ENCODE assay signal across 1 cellular context in the genomic region with DNA sequence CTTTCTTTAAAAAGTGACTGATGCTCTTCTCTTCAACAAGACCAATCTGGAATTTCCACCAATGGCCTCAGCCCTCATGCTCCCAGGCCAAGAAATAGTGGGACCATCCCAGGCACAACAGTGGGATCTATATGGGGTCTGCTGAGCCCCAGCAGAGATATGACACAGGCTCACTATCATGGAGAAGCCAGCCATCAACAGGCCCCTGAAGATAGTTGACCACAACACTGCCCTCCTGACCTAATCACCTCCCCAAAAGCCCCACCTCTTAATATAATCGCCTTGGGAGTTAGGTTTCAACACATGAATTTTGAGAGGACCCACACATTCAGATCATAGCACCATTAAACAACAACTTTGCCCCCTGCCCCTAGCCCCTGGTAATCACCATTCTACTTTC.
TF ChIP-seq lines count a peak whose summit lies in the region.

No MANE protein-coding gene starts in this region.

TF ChIP-seq in K562, 482 proteins besides CTCF, POLR2A, EP300 and RAD21 (continued from another document and continues in another):
- TF ChIP-seq ZNF146 (CRISPR knock-in tag; IDR thresholded peaks at IDR 0.05; ENCODE audit: unreplicated experiment): no peak
- no peak for TF ChIP-seq HNRNPH1 (optimal IDR thresholded peaks at IDR 0.05; ENCODE audit: low read depth, low read length)
- TF ChIP-seq ZNF507 (tag; conservative IDR thresholded peaks at IDR 0.05): no peak
- TF ChIP-seq, protein P1, sequence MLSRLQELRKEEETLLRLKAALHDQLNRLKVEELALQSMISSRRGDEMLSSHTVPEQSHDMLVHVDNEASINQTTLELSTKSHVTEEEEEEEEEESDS (CRISPR knock-in tag; IDR thresholded peaks at IDR 0.05): no peak
- no peak for TF ChIP-seq GMEB1 (CRISPR knock-in tag; IDR thresholded peaks at IDR 0.05)
- TF ChIP-seq PML (IDR thresholded peaks at IDR 0.05; ENCODE audit: low read length): peak; percentile 94
- no peak for TF ChIP-seq HINFP (tag; conservative IDR thresholded peaks at IDR 0.05; ENCODE audit: low read depth)
- TF ChIP-seq RERE (CRISPR knock-in tag; IDR thresholded peaks at IDR 0.05; ENCODE audit: borderline replicate concordance): no peak
- TF ChIP-seq ZNF311 (CRISPR knock-in tag; IDR thresholded peaks at IDR 0.05): no peak
- peak; percentile 27; the same call in 1 of the 2 replicates for TF ChIP-seq ATF7 (IDR thresholded peaks at IDR 0.05)
- peak; percentile 95 for TF ChIP-seq TAL1 (IDR thresholded peaks at IDR 0.05)
- peak; percentile 87 for TF ChIP-seq MTA2 (IDR thresholded peaks at IDR 0.05; ENCODE audit: low read depth)
- peak; percentile 84 for TF ChIP-seq ZBTB7A (IDR thresholded peaks at IDR 0.05; ENCODE audit: borderline replicate concordance, control insufficient read depth, low read depth, low read length)
- TF ChIP-seq, protein P2, sequence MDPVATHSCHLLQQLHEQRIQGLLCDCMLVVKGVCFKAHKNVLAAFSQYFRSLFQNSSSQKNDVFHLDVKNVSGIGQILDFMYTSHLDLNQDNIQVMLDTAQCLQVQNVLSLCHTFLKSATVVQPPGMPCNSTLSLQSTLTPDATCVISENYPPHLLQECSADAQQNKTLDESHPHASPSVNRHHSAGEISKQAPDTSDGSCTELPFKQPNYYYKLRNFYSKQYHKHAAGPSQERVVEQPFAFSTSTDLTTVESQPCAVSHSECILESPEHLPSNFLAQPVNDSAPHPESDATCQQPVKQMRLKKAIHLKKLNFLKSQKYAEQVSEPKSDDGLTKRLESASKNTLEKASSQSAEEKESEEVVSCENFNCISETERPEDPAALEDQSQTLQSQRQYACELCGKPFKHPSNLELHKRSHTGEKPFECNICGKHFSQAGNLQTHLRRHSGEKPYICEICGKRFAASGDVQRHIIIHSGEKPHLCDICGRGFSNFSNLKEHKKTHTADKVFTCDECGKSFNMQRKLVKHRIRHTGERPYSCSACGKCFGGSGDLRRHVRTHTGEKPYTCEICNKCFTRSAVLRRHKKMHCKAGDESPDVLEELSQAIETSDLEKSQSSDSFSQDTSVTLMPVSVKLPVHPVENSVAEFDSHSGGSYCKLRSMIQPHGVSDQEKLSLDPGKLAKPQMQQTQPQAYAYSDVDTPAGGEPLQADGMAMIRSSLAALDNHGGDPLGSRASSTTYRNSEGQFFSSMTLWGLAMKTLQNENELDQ (CRISPR knock-in tag; IDR thresholded peaks at IDR 0.05; ENCODE audit: borderline replicate concordance): no peak
- no peak for TF ChIP-seq BMI1 (IDR thresholded peaks at IDR 0.05; ENCODE audit: low read length)
- TF ChIP-seq HEY1 (CRISPR knock-in tag; IDR thresholded peaks at IDR 0.05; ENCODE audit: borderline replicate concordance): no peak
- peak; percentile 72; the same call in 1 of the 2 replicates for TF ChIP-seq STAT5A (IDR thresholded peaks at IDR 0.05; ENCODE audit: borderline replicate concordance, low read length)
- peak; percentile 92 for TF ChIP-seq CCNT2 (IDR thresholded peaks at IDR 0.05; ENCODE audit: borderline replicate concordance, extremely low read depth, insufficient read length, low read depth, low read length)
- TF ChIP-seq BHLHE40 (IDR thresholded peaks at IDR 0.05; ENCODE audit: low read length): peak; percentile 28; the same call in 1 of the 2 replicates
- no peak for TF ChIP-seq CTBP1 (IDR thresholded peaks at IDR 0.05; ENCODE audit: borderline replicate concordance)
- TF ChIP-seq RBFOX2 (IDR thresholded peaks at IDR 0.05; ENCODE audit: low read depth, low read length): no peak
- TF ChIP-seq TAF15 (IDR thresholded peaks at IDR 0.05; ENCODE audit: low read depth, low read length): no peak
- peak; percentile 38; the same call in 1 of the 2 replicates for TF ChIP-seq NCOA1 (IDR thresholded peaks at IDR 0.05; ENCODE audit: low read depth)
- no peak for TF ChIP-seq MAFG (tag; conservative IDR thresholded peaks at IDR 0.05)
- peak; percentile 92 to 93 for TF ChIP-seq RCOR1 (IDR thresholded peaks at IDR 0.05; ENCODE audit: borderline replicate concordance in 1 of 2, low read depth in 2 of 2, low read length in 2 of 2)
- no peak for TF ChIP-seq ZKSCAN8 (CRISPR knock-in tag; IDR thresholded peaks at IDR 0.05)
- TF ChIP-seq, protein P3, sequence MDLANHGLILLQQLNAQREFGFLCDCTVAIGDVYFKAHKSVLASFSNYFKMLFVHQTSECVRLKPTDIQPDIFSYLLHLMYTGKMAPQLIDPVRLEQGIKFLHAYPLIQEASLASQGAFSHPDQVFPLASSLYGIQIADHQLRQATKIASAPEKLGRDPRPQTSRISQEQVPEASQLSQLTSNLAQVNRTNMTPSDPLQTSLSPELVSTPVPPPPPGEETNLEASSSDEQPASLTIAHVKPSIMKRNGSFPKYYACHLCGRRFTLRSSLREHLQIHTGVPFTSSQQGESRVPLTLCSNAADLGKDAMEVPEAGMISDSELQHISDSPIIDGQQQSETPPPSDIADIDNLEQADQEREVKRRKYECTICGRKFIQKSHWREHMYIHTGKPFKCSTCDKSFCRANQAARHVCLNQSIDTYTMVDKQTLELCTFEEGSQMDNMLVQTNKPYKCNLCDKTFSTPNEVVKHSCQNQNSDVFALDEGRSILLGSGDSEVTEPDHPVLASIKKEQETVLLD (IDR thresholded peaks at IDR 0.05): no peak
- TF ChIP-seq CBFA2T3 (IDR thresholded peaks at IDR 0.05): peak; percentile 96
- no peak for TF ChIP-seq ZNF75A (CRISPR knock-in tag; IDR thresholded peaks at IDR 0.05)
- TF ChIP-seq ZNF76 (CRISPR knock-in tag; IDR thresholded peaks at IDR 0.05; ENCODE audit: borderline replicate concordance): no peak
- TF ChIP-seq HMGN3 (IDR thresholded peaks at IDR 0.05; ENCODE audit: borderline replicate concordance, extremely low read depth, insufficient read length, low read depth, low read length): peak; percentile 45
- TF ChIP-seq JUND (IDR thresholded peaks at IDR 0.05; ENCODE audit: borderline replicate concordance, low read depth, low read length): peak; percentile 68; the same call in 1 of the 2 replicates
- TF ChIP-seq JUND (tag; IDR thresholded peaks at IDR 0.05; ENCODE audit: borderline replicate concordance, low read depth, low read length): no peak
- TF ChIP-seq TFE3 (CRISPR knock-in tag; IDR thresholded peaks at IDR 0.05): no peak
- TF ChIP-seq, protein P4, sequence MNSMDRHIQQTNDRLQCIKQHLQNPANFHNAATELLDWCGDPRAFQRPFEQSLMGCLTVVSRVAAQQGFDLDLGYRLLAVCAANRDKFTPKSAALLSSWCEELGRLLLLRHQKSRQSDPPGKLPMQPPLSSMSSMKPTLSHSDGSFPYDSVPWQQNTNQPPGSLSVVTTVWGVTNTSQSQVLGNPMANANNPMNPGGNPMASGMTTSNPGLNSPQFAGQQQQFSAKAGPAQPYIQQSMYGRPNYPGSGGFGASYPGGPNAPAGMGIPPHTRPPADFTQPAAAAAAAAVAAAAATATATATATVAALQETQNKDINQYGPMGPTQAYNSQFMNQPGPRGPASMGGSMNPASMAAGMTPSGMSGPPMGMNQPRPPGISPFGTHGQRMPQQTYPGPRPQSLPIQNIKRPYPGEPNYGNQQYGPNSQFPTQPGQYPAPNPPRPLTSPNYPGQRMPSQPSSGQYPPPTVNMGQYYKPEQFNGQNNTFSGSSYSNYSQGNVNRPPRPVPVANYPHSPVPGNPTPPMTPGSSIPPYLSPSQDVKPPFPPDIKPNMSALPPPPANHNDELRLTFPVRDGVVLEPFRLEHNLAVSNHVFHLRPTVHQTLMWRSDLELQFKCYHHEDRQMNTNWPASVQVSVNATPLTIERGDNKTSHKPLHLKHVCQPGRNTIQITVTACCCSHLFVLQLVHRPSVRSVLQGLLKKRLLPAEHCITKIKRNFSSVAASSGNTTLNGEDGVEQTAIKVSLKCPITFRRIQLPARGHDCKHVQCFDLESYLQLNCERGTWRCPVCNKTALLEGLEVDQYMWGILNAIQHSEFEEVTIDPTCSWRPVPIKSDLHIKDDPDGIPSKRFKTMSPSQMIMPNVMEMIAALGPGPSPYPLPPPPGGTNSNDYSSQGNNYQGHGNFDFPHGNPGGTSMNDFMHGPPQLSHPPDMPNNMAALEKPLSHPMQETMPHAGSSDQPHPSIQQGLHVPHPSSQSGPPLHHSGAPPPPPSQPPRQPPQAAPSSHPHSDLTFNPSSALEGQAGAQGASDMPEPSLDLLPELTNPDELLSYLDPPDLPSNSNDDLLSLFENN (IDR thresholded peaks at IDR 0.05; ENCODE audit: low read depth in 2 of 2, low read length in 2 of 2): peak in 1 of 2 experiments; percentile 88; a peak in 2 of 4 replicates
- no peak for TF ChIP-seq CTCFL (IDR thresholded peaks at IDR 0.05; ENCODE audit: borderline replicate concordance, insufficient read depth, low read depth, low read length, poor library complexity, severe bottlenecking)
